ENCODE assay signal across 22 cellular contexts in genomic region chr19:35502751-35503150, GRCh38. TPM values are rescaled to one million over a fixed set of nuclear protein-coding genes. Genes with fewer than 3 reads are reported as not detected.
"Had no signal": no experiment of that assay in that cellular context is flagged by ENCODE, and none has a peak within 500 bp of the region (broad histone marks: within the 10 kb centered on the region; RNA-seq: fewer than 3 reads in every experiment).

No MANE protein-coding gene starts in this region.

- H3K27me3 ChIP-seq: hepatocyte had no signal

- H3K36me3 Mint-ChIP-seq: naive thymus-derived CD4-positive, alpha-beta T cell had no signal

- H3K4me2 ChIP-seq: hepatocyte had no signal

- DNase-seq: effector CD8-positive, alpha-beta T cell; gastrocnemius medialis; glutamatergic neuron; kidney; left colon; mammary epithelial cell; naive thymus-derived CD4-positive, alpha-beta T cell; nephron progenitor cell; small intestine; stimulated activated CD4-positive, alpha-beta T cell treated with anti-CD3 and anti-CD28 coated beads, Interleukin-12 subunit alpha, Interleukin-12 subunit beta, amount 100 ng/mL, for 4 hours; stimulated activated naive CD4-positive, alpha-beta T cell treated with Interleukin-2 at 50 U/mL for 16 hours; trophoblast cell had no signal

- H3K36me3 ChIP-seq: gastrocnemius medialis had no signal

- H3K9me3 Mint-ChIP-seq: naive thymus-derived CD4-positive, alpha-beta T cell; nephron progenitor cell had no signal

- H3K9me3 ChIP-seq: gastrocnemius medialis had no signal

- H3K4me1 ChIP-seq: gastrocnemius medialis had no signal

- H3K79me2 ChIP-seq: hepatocyte had no signal

- H3K4me3 ChIP-seq: coronary artery, gastrocnemius medialis, hepatocyte had no signal

- H3K27ac ChIP-seq: coronary artery, gastrocnemius medialis, hepatocyte had no signal

- ATAC-seq: esophagus mucosa; gastrocnemius medialis; left colon; naive thymus-derived CD4-positive, alpha-beta T cell had no signal

- H3K4me3 Mint-ChIP-seq: naive thymus-derived CD4-positive, alpha-beta T cell had no signal

- H2AFZ ChIP-seq: hepatocyte had no signal

RNA-seq across cellular contexts. Expression of gene DMKN, which starts 10.7 kb away (rescaled TPM):
- total RNA-seq: dermis microvascular lymphatic vessel endothelial cell, mononuclear cell, pulmonary artery endothelial cell had no signal
- polyA plus RNA-seq: naive thymus-derived CD4-positive, alpha-beta T cell had no signal

RNA-seq across cellular contexts. Expression of gene KRTDAP, which starts 12.5 kb away (rescaled TPM):
- total RNA-seq: chondrocyte; dermis microvascular lymphatic vessel endothelial cell; fibroblast of lung; gastrocnemius medialis; kidney; left colon; mammary epithelial cell; mesenteric fat pad; mononuclear cell; naive thymus-derived CD4-positive, alpha-beta T cell; omental fat pad; pulmonary artery endothelial cell had no signal
- polyA plus RNA-seq: fibroblast of lung; mammary epithelial cell; naive thymus-derived CD4-positive, alpha-beta T cell; small intestine had no signal

RNA-seq across cellular contexts. Expression of gene SBSN, which starts 25.4 kb away (rescaled TPM):
- total RNA-seq: dermis microvascular lymphatic vessel endothelial cell; gastrocnemius medialis; hepatocyte; kidney; left colon; mesenteric fat pad; mononuclear cell; naive thymus-derived CD4-positive, alpha-beta T cell; pulmonary artery endothelial cell had no signal
- polyA plus RNA-seq: naive thymus-derived CD4-positive, alpha-beta T cell had no signal

RNA-seq across cellular contexts. Expression of gene GAPDHS, which starts 30.5 kb away (rescaled TPM):
- total RNA-seq: chondrocyte; dermis microvascular lymphatic vessel endothelial cell; esophagus mucosa; fibroblast of lung; gastrocnemius medialis; hepatocyte; kidney; left colon; mammary epithelial cell; mesenteric fat pad; mononuclear cell; naive thymus-derived CD4-positive, alpha-beta T cell; omental fat pad; pulmonary artery endothelial cell had no signal
- polyA plus RNA-seq: fibroblast of lung; hepatocyte; mammary epithelial cell; naive thymus-derived CD4-positive, alpha-beta T cell; small intestine had no signal
